ENCODE assay signal across 8 cellular contexts in the genomic region with DNA sequence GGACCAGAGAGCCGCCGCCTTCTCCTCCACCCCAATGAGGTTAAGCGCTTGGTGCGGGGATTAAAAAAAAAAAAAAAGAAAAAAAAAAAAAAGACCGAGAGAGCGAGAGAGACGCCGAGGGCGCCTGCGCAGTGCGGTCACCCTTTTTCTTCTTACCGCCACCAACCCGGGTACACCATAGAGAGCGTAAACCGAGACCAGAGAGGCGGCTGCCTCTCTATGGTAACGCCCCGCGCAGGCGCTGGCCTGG. TPM values are rescaled to one million over a fixed set of nuclear protein-coding genes. Genes with fewer than 3 reads are reported as not detected.
DNase-seq lines count a peak whose midpoint lies in the region; ATAC-seq and TF ChIP-seq lines count a peak whose summit lies in the region.

TSS of gene CLASP1 (minus strand) at position 61 of the 250 bp plus-strand sequence. CDS start 43,567 bp downstream, outside the sequence.

- peak within 1 kb of the TSS; percentile 69 for H3K9ac ChIP-seq in HCT116 (ENCODE audit: low read length)

- intact Hi-C loops in HCT116 (cut with micrococcal nuclease), result loop anchor here (1.0 kb wide), 1 partner anchor 119 kb away; the partner anchor contains the start of gene RNU4ATAC

- peaks cover 66% of the 10 kb centered on the region for H3K79me2 ChIP-seq in HCT116 (ENCODE audit: insufficient read depth, low read length)

- no peaks in the 10 kb centered on the region for H4K20me1 ChIP-seq in HCT116 (ENCODE audit: insufficient read depth)

- TF ChIP-seq POLR2A in HCT116 (IDR thresholded peaks at IDR 0.05; ENCODE audit: borderline replicate concordance, extremely low read depth, insufficient read depth, insufficient read length) (no peak), NB4 (IDR thresholded peaks at IDR 0.05; ENCODE audit: extremely low read depth, insufficient read length) (no peak)

- in situ Hi-C loops in G401 (cut with HindIII; ENCODE audit: low sequenced_read_pairs), result no loop called here

- H3K9me3 ChIP-seq in HCT116 (ENCODE audit: control insufficient read depth in 1 of 2, insufficient read depth in 1 of 2, low read depth in 1 of 2, low read length in 2 of 2), result no peaks in the 10 kb centered on the region
- no peaks in the 10 kb centered on the region for H3K9me3 ChIP-seq in thymus (ENCODE audit: control insufficient read depth)

- CTCF ChIA-PET in HCT116 (lab: Charles Lee), result interaction anchor here (0.8 kb wide), 1 partner anchor 119 kb away, joined by 3 read pairs; the partner anchor contains the start of gene RNU4ATAC

- H3K27ac ChIP-seq in HCT116 (ENCODE audit: low read depth, low read length), result peak within 1 kb of the TSS; percentile 87
- H3K27ac ChIP-seq in thymus (ENCODE audit: low read depth), result peak within 1 kb of the TSS; percentile 94

- H3K27me3 Mint-ChIP-seq in activated naive CD8-positive, alpha-beta T cell, result no peaks in the 10 kb centered on the region

- H3K4me3 Mint-ChIP-seq in activated naive CD8-positive, alpha-beta T cell, result peak within 1 kb of the TSS; percentile 98

- TF ChIP-seq CTCF in HCT116 (IDR thresholded peaks at IDR 0.05 in 2 of 3, conservative IDR thresholded peaks at IDR 0.05 in 1 of 3; ENCODE audit: borderline replicate concordance in 1 of 3, insufficient read depth in 1 of 3, low read depth in 2 of 3, low read length in 2 of 3) (no peak), NB4 (IDR thresholded peaks at IDR 0.05; ENCODE audit: low read depth, low read length) (no peak)

- WGBS in thymus, result under 1% methylated on average over 20 of the region's 20 CpGs

- H3K36me3 ChIP-seq in HCT116 (ENCODE audit: control insufficient read depth in 1 of 2, insufficient read depth in 2 of 2, low read length in 2 of 2) (no peaks in the 10 kb centered on the region), thymus (ENCODE audit: control insufficient read depth, insufficient read depth) (no peaks in the 10 kb centered on the region)

- TF ChIP-seq RAD21 in HCT116 (IDR thresholded peaks at IDR 0.05; ENCODE audit: low read depth), result no peak

- peak within 1 kb of the TSS; percentile 86 for H3K4me2 ChIP-seq in HCT116 (ENCODE audit: low read length)

- peak within 1 kb of the TSS; percentile 33 for H2AFZ ChIP-seq in HCT116 (ENCODE audit: low read depth, low read length, poor library complexity, severe bottlenecking)

- peaks cover 68% of the 10 kb centered on the region for H3K4me1 Mint-ChIP-seq in activated naive CD8-positive, alpha-beta T cell (ENCODE audit: low read depth)

- peak within 1 kb of the TSS; percentile 100 for H3K27ac Mint-ChIP-seq in activated naive CD8-positive, alpha-beta T cell

- ATAC-seq in HCT116, result peak; percentile 96

- RAD21 ChIA-PET in HCT116 (lab: Charles Lee; ENCODE audit: low non-redundant PET in 1 of 2, low total read pairs in 2 of 2, uncharacterized antibody in 2 of 2, unreplicated experiment in 2 of 2), result no interaction called here

- peaks cover 6 to 19% of the 10 kb centered on the region in 2 experiments; a peak in 3 of 4 replicates for H3K4me1 ChIP-seq in HCT116 (ENCODE audit: control insufficient read depth in 1 of 2, insufficient read depth in 2 of 2, low read length in 2 of 2)
- H3K4me1 ChIP-seq in thymus (ENCODE audit: control insufficient read depth, insufficient read depth, low read length), result peaks cover 18% of the 10 kb centered on the region

- POLR2A ChIA-PET in HCT116 (lab: Charles Lee), result interaction anchor here (0.8 to 3.3 kb wide), 6 partner anchors 8 to 119 kb away, joined by 3 to 22 read pairs (median 3); partner anchors contain the start of genes RNU4ATAC and TSN

- BruUV-seq in HCT116 (replicated peaks; lab: Mats Ljungman, UMichigan), result no TSS peak

- H3K36me3 Mint-ChIP-seq in activated naive CD8-positive, alpha-beta T cell, result peaks cover 2% of the 10 kb centered on the region

- H3K9me3 Mint-ChIP-seq in activated naive CD8-positive, alpha-beta T cell (ENCODE audit: low read depth), result no peaks in the 10 kb centered on the region

- DNase-seq in G401 (ENCODE audit: low spot score), result peak; percentile 98
- peak; percentile 93 for DNase-seq in HCT116 (ENCODE audit: low read depth, low spot score)
- peak; percentile 99 for DNase-seq in NB4 (ENCODE audit: low read depth)
- peak; percentile 95 for DNase-seq in SKM-1 (lab: John Stamatoyannopoulos, UW; ENCODE audit: unreplicated experiment)
- DNase-seq in glomerular endothelial cell (ENCODE audit: extremely low read depth, low read depth, low spot score), result no peak
- peak; percentile 91 for DNase-seq in occipital lobe (lab: John Stamatoyannopoulos, UW)

- no peaks in the 10 kb centered on the region for H3K27me3 ChIP-seq in HCT116 (ENCODE audit: insufficient read depth, low read length)
- no peaks in the 10 kb centered on the region for H3K27me3 ChIP-seq in thymus (ENCODE audit: control insufficient read depth, insufficient read depth)

- no peaks in the 10 kb centered on the region for H3K9me2 ChIP-seq in HCT116 (ENCODE audit: insufficient read depth)

- H3K4me3 ChIP-seq in HCT116 (replicated peaks in 1 of 2; ENCODE audit: low read depth in 1 of 2, low read length in 2 of 2), result peak within 1 kb of the TSS; percentile 78 to 86
- peak within 1 kb of the TSS; percentile 98 for H3K4me3 ChIP-seq in NB4 (ENCODE audit: low read depth, low read length)
- peak within 1 kb of the TSS; percentile 97 for H3K4me3 ChIP-seq in thymus (ENCODE audit: low read length)

TF ChIP-seq in HCT116, 20 proteins besides CTCF, POLR2A, EP300 and RAD21:
- no peak for TF ChIP-seq POLR2AphosphoS5 (IDR thresholded peaks at IDR 0.05; ENCODE audit: low read depth, low read length)
- TF ChIP-seq TCF7L2 (IDR thresholded peaks at IDR 0.05; ENCODE audit: borderline replicate concordance, extremely low read depth, insufficient read depth, insufficient read length), result peak; percentile 86
- TF ChIP-seq SRF (IDR thresholded peaks at IDR 0.05; ENCODE audit: low read depth), result no peak

RNA-seq across cellular contexts. Expression of gene CLASP1, which starts in this region (rescaled TPM):
- 22.0 and 30.6 TPM in 2 replicates for total RNA-seq in G401 (2014; rRNA removed; shearing (Covaris generic))
- total RNA-seq in HCT116 (2021; ENCODE audit: unreplicated experiment), result 41.9 TPM
- 17.0 TPM in 2 replicates for polyA plus RNA-seq in HCT116 (2012)
- 53.0 and 76.8 TPM in 2 replicates for total RNA-seq in glomerular endothelial cell
- 215 TPM for total RNA-seq in occipital lobe
- 11.6 TPM for polyA plus RNA-seq in thymus
